ENCODE assay signal across 11 cellular contexts in genomic region chr14:75430526-75430925, GRCh38. TPM values are rescaled to one million over a fixed set of nuclear protein-coding genes. Genes with fewer than 3 reads are reported as not detected.
DNase-seq lines count a peak whose midpoint lies in the region; ATAC-seq and TF ChIP-seq lines count a peak whose summit lies in the region.
"Had no signal": no experiment of that assay in that cellular context is flagged by ENCODE, and none has a peak within 500 bp of the region (broad histone marks: within the 10 kb centered on the region; RNA-seq: fewer than 3 reads in every experiment).

No MANE protein-coding gene starts in this region.

- H3K36me3 ChIP-seq in adipocyte (ENCODE audit: control insufficient read depth, insufficient read depth, low read length, severe bottlenecking) = peaks cover 30% of the 10 kb centered on the region
- peaks cover 0 to 40% (median 23%) of the 10 kb centered on the region in 9 donors for H3K36me3 ChIP-seq in heart right ventricle

- peak overlapping the region; percentile 85 for H3K9ac ChIP-seq in adipocyte (ENCODE audit: low read length)

- no peak overlapping the region for H3K27ac Mint-ChIP-seq in activated CD8-positive, alpha-beta T cell treated with anti-CD3 and anti-CD28 coated beads for 36 hours

- POLR2A ChIA-PET in activated CD8-positive, alpha-beta T cell treated with anti-CD3 and anti-CD28 coated beads for 36 hours (lab: Charles Lee) = no interaction called here

- peaks cover 12% of the 10 kb centered on the region for H3K4me1 Mint-ChIP-seq in activated CD8-positive, alpha-beta T cell treated with anti-CD3 and anti-CD28 coated beads for 36 hours (ENCODE audit: low read depth)

- no peak overlapping the region for H3K4me3 Mint-ChIP-seq in activated CD8-positive, alpha-beta T cell treated with anti-CD3 and anti-CD28 coated beads for 36 hours

- H3K4me1 ChIP-seq in adipocyte (ENCODE audit: control insufficient read depth, insufficient read depth, low read length) (peaks cover 51% of the 10 kb centered on the region), heart right ventricle (peaks cover 20 to 79% (median 51%) of the 10 kb centered on the region in 9 donors)

- peak overlapping the region; percentile 3 for H3K27ac ChIP-seq in C4-2B
- peak overlapping the region in 9 of 10 donors; percentile 27 to 91 (median 87) for H3K27ac ChIP-seq in heart right ventricle

- no peaks in the 10 kb centered on the region for H3K36me3 Mint-ChIP-seq in activated CD8-positive, alpha-beta T cell treated with anti-CD3 and anti-CD28 coated beads for 36 hours (ENCODE audit: low read depth)

- peak overlapping the region; percentile 85 for H3K4me3 ChIP-seq in adipocyte (ENCODE audit: low read length)
- H3K4me3 ChIP-seq in heart right ventricle = peak overlapping the region in 8 of 10 donors; percentile 7 to 90 (median 70)
- H3K4me3 ChIP-seq in retinal pigment epithelial cell (ENCODE audit: low read length) = peak overlapping the region; percentile 7

- TF ChIP-seq CTCF in C4-2B (conservative IDR thresholded peaks at IDR 0.05) (no peak), heart right ventricle (IDR thresholded peaks at IDR 0.05) (peak in 1 of 9 donors; percentile 11), retinal pigment epithelial cell (conservative IDR thresholded peaks at IDR 0.05; ENCODE audit: low read depth, low read length) (no peak)
- TF ChIP-seq CTCF in activated CD8-positive, alpha-beta T cell treated with anti-CD3 and anti-CD28 coated beads for 36 hours (IDR thresholded peaks at IDR 0.05) = no peak

- intact Hi-C loops in heart right ventricle (cut with DNase I) = loop anchor here in 3 of 10 donors (5.0 to 10.0 kb wide), 3 partner anchors 54 to 303 kb away; partner anchors contain the start of gene NEK9 (in 1 of the 3)
- intact Hi-C loops in activated CD8-positive, alpha-beta T cell treated with anti-CD3 and anti-CD28 coated beads for 36 hours (cut with micrococcal nuclease) = no loop called here

- no peak for ATAC-seq in heart right ventricle
- no peak for ATAC-seq in GM19463 (IDR thresholded peaks at IDR 0.05; ENCODE audit: unreplicated experiment)
- no peak for ATAC-seq in activated CD8-positive, alpha-beta T cell treated with anti-CD3 and anti-CD28 coated beads for 36 hours
- ATAC-seq: stimulated activated naive CD8-positive, alpha-beta T cell treated with anti-CD3 and anti-CD28 coated beads, Interleukin-15, Interleukin-2, amounts not matched to agents 100 U/mL and 50 U/mL, for 24 hours had no signal

- H3K27me3 Mint-ChIP-seq in activated CD8-positive, alpha-beta T cell treated with anti-CD3 and anti-CD28 coated beads for 36 hours = peaks cover 15% of the 10 kb centered on the region
- H3K27me3 Mint-ChIP-seq: activated B cell treated with CpG ODN at 0.5 μM for 24 hours had no signal

- H3K9me3 Mint-ChIP-seq in activated CD8-positive, alpha-beta T cell treated with anti-CD3 and anti-CD28 coated beads for 36 hours = no peaks in the 10 kb centered on the region
- H3K9me3 Mint-ChIP-seq: activated B cell treated with CpG ODN at 0.5 μM for 24 hours had no signal

- H3K27me3 ChIP-seq in adipocyte (replicated peaks; ENCODE audit: control insufficient read depth, insufficient read depth, low read length) (no peaks in the 10 kb centered on the region), heart right ventricle (no peaks in the 10 kb centered on the region)

- DNase-seq in adipocyte (ENCODE audit: low read depth) (peak; percentile 60), heart right ventricle (peak; percentile 36 to 43), retinal pigment epithelial cell (ENCODE audit: low read depth) (no peak), NCI-H1436 treated with DMSO at 0.1 percent for 48 hours (lab: John Stamatoyannopoulos, UW) (no peak)
- no peak for DNase-seq in stimulated activated CD4-positive, alpha-beta T cell treated with anti-CD3 and anti-CD28 coated beads, Interleukin-4, amount 100 ng/mL, for 4 hours
- no peak for DNase-seq in activated CD8-positive, alpha-beta T cell treated with anti-CD3 and anti-CD28 coated beads for 36 hours
- DNase-seq: activated B cell treated with CpG ODN at 0.5 μM for 24 hours; NK-92 treated with Interleukin-12 subunit alpha and Interleukin-12 subunit beta, amount 100 ng/mL, for 24 hours; stimulated activated naive CD8-positive, alpha-beta T cell treated with anti-CD3 and anti-CD28 coated beads, Interleukin-15, Interleukin-2, amounts not matched to agents 100 U/mL and 50 U/mL, for 24 hours had no signal

- H3K9me3 ChIP-seq in adipocyte (ENCODE audit: control insufficient read depth, low read length) (no peaks in the 10 kb centered on the region), heart right ventricle (no peaks in the 10 kb centered on the region)

- WGBS in heart right ventricle, 2 donors = 39 to 52% methylated on average over 10 of the region's 10 CpGs

- CTCF ChIA-PET in activated CD8-positive, alpha-beta T cell treated with anti-CD3 and anti-CD28 coated beads for 36 hours (lab: Charles Lee) = interaction anchor here (0.6 to 1.6 kb wide), 7 partner anchors 13 to 223 kb away, joined by 3 to 4 read pairs (median 3); no protein-coding TSS in a partner anchor

RNA-seq across cellular contexts. Expression of gene JDP2, which starts 2.7 kb away (rescaled TPM):
- 10 to 100 TPM; 12.3 to 28.0 (median 17.3) TPM for total RNA-seq in heart right ventricle
- 10 to 100 TPM; 15.6 to 44.0 TPM for polyA plus RNA-seq in heart right ventricle
- total RNA-seq in activated CD8-positive, alpha-beta T cell treated with anti-CD3 and anti-CD28 coated beads for 36 hours = 1 to 10 TPM; 1.3 to 1.4 TPM

Comparison
In these comparisons a context has a peak if more than half of its experiments do, and no peak if none do; other contexts are left out.
1. DNase-seq: peak in adipocyte (single experiment) and heart right ventricle (2 of 2); none in retinal pigment epithelial cell (single experiment), stimulated activated CD4-positive, alpha-beta T cell treated with anti-CD3 and anti-CD28 coated beads, Interleukin-4, amount 100 ng/mL, for 4 hours (0 of 2), NCI-H1436 treated with DMSO at 0.1 percent for 48 hours (single experiment) and activated CD8-positive, alpha-beta T cell treated with anti-CD3 and anti-CD28 coated beads for 36 hours (single experiment).
2. H3K4me3 ChIP-seq: peak in every context shown above with its lines; median percentile 85 in adipocyte; 70 in heart right ventricle; 7 in retinal pigment epithelial cell.
3. RNA of gene JDP2, which starts 2.7 kb away (total RNA-seq): 12.3 to 28.0 TPM in heart right ventricle; 1.3 to 1.4 TPM in activated CD8-positive, alpha-beta T cell treated with anti-CD3 and anti-CD28 coated beads for 36 hours; every median in the first group is over 4 times any median in the second.